10 cellular contexts compared by ENCODE assay signal in genomic region chr20:21522479-21523397, GRCh38. TPM values are rescaled to one million over a fixed set of nuclear protein-coding genes. Genes with fewer than 3 reads are reported as not detected.
A peak's percentile ranks its signal among the peaks of the same experiment; 100 is the strongest.
DNase-seq lines count a peak whose midpoint lies in the region; ATAC-seq and TF ChIP-seq lines count a peak whose summit lies in the region.
"Had no signal": no experiment of that assay in that cellular context is flagged by ENCODE, and none has a peak within 500 bp of the region (broad histone marks: within the 10 kb centered on the region; RNA-seq: fewer than 3 reads in every experiment).

No MANE protein-coding gene starts in this region.

- no peaks in the 10 kb centered on the region for H3K9me3 Mint-ChIP-seq in stimulated activated naive CD8-positive, alpha-beta T cell treated with anti-CD3 and anti-CD28 coated beads, Interleukin-15, Interleukin-2, amounts not matched to agents 100 ng/mL and 50 ng/mL, for 24 hours
- H3K9me3 Mint-ChIP-seq in stimulated activated naive CD8-positive, alpha-beta T cell treated with anti-CD3 and anti-CD28 coated beads, Interleukin-15, amount 100 ng/mL, for 72 hours, result no peaks in the 10 kb centered on the region
- H3K9me3 Mint-ChIP-seq in activated naive CD8-positive, alpha-beta T cell (ENCODE audit: low read depth), result no peaks in the 10 kb centered on the region

- no peak overlapping the region for H3K9ac ChIP-seq in liver (ENCODE audit: low read depth in 1 of 2, low read length in 2 of 2)

- H3K9me3 ChIP-seq in liver (ENCODE audit: control insufficient read depth in 4 of 4, low read length in 3 of 4), result no peaks in the 10 kb centered on the region

- H3K36me3 ChIP-seq in liver (ENCODE audit: control insufficient read depth in 4 of 4, insufficient read depth in 3 of 4, low read depth in 1 of 4, low read length in 3 of 4), result no peaks in the 10 kb centered on the region

- no peak overlapping the region for H3K27ac ChIP-seq in liver (ENCODE audit: low read depth in 1 of 2, low read length in 2 of 2)

- no peaks in the 10 kb centered on the region for H3K36me3 Mint-ChIP-seq in stimulated activated naive CD8-positive, alpha-beta T cell treated with anti-CD3 and anti-CD28 coated beads, Interleukin-15, Interleukin-2, amounts not matched to agents 100 ng/mL and 50 ng/mL, for 24 hours (ENCODE audit: low read depth)
- H3K36me3 Mint-ChIP-seq in activated naive CD8-positive, alpha-beta T cell, result no peaks in the 10 kb centered on the region

- no peak for DNase-seq in stimulated activated naive CD8-positive, alpha-beta T cell treated with anti-CD3 and anti-CD28 coated beads, Interleukin-15, amount 100 ng/mL, for 72 hours
- DNase-seq in kidney glomerular epithelial cell (lab: John Stamatoyannopoulos, UW), result no peak
- no peak for DNase-seq in dedifferentiated amniotic fluid mesenchymal stem cell (ENCODE audit: extremely low spot score)
- DNase-seq: Kasumi-1 had no signal

- no peak for ATAC-seq in stimulated activated naive CD8-positive, alpha-beta T cell treated with anti-CD3 and anti-CD28 coated beads, Interleukin-15, amount 100 ng/mL, for 72 hours
- ATAC-seq in HG03354 (IDR thresholded peaks at IDR 0.05; ENCODE audit: poor library complexity, severe bottlenecking, unreplicated experiment), result no peak
- ATAC-seq in esophagus mucosa, result no peak

- TF ChIP-seq RAD21 in liver (IDR thresholded peaks at IDR 0.05), result no peak

- peaks cover 15% of the 10 kb centered on the region for H3K4me1 Mint-ChIP-seq in stimulated activated naive CD8-positive, alpha-beta T cell treated with anti-CD3 and anti-CD28 coated beads, Interleukin-15, Interleukin-2, amounts not matched to agents 100 ng/mL and 50 ng/mL, for 24 hours (ENCODE audit: low read depth)
- peaks cover 43% of the 10 kb centered on the region for H3K4me1 Mint-ChIP-seq in stimulated activated naive CD8-positive, alpha-beta T cell treated with anti-CD3 and anti-CD28 coated beads, Interleukin-15, amount 100 ng/mL, for 72 hours
- peaks cover 24% of the 10 kb centered on the region for H3K4me1 Mint-ChIP-seq in activated naive CD8-positive, alpha-beta T cell (ENCODE audit: low read depth)

- WGBS in liver, result 3% methylated on average over 91 of the region's 91 CpGs

- peak overlapping the region; percentile 64 for H3K27ac Mint-ChIP-seq in stimulated activated naive CD8-positive, alpha-beta T cell treated with anti-CD3 and anti-CD28 coated beads, Interleukin-15, Interleukin-2, amounts not matched to agents 100 ng/mL and 50 ng/mL, for 24 hours
- H3K27ac Mint-ChIP-seq in stimulated activated naive CD8-positive, alpha-beta T cell treated with anti-CD3 and anti-CD28 coated beads, Interleukin-15, amount 100 ng/mL, for 72 hours, result peak overlapping the region in 1 of 2 donors; percentile 89
- no peak overlapping the region for H3K27ac Mint-ChIP-seq in activated naive CD8-positive, alpha-beta T cell

- peak overlapping the region in 2 of 3 donors; percentile 17 to 48 for H3K4me3 ChIP-seq in liver (ENCODE audit: low read depth in 1 of 3, low read length in 3 of 3)

- peaks cover 7 to 26% (median 17%) of the 10 kb centered on the region in 4 donors for H3K27me3 ChIP-seq in liver (ENCODE audit: control insufficient read depth in 4 of 4, insufficient read depth in 4 of 4, low read length in 3 of 4)

- H3K4me3 Mint-ChIP-seq in stimulated activated naive CD8-positive, alpha-beta T cell treated with anti-CD3 and anti-CD28 coated beads, Interleukin-15, Interleukin-2, amounts not matched to agents 100 ng/mL and 50 ng/mL, for 24 hours, result peak overlapping the region; percentile 27
- peak overlapping the region in 1 of 2 donors; percentile 54 for H3K4me3 Mint-ChIP-seq in stimulated activated naive CD8-positive, alpha-beta T cell treated with anti-CD3 and anti-CD28 coated beads, Interleukin-15, amount 100 ng/mL, for 72 hours
- peak overlapping the region; percentile 63 for H3K4me3 Mint-ChIP-seq in activated naive CD8-positive, alpha-beta T cell

- peaks cover 6 to 30% (median 22%) of the 10 kb centered on the region in 4 donors for H3K4me1 ChIP-seq in liver (ENCODE audit: control insufficient read depth in 4 of 4, insufficient read depth in 4 of 4, low read length in 3 of 4)

- peaks cover 88% of the 10 kb centered on the region for H3K27me3 Mint-ChIP-seq in stimulated activated naive CD8-positive, alpha-beta T cell treated with anti-CD3 and anti-CD28 coated beads, Interleukin-15, Interleukin-2, amounts not matched to agents 100 ng/mL and 50 ng/mL, for 24 hours
- peaks cover 94% of the 10 kb centered on the region for H3K27me3 Mint-ChIP-seq in stimulated activated naive CD8-positive, alpha-beta T cell treated with anti-CD3 and anti-CD28 coated beads, Interleukin-15, amount 100 ng/mL, for 72 hours
- H3K27me3 Mint-ChIP-seq in activated naive CD8-positive, alpha-beta T cell, result peaks cover 63% of the 10 kb centered on the region

- no peak for TF ChIP-seq CTCF in liver (IDR thresholded peaks at IDR 0.05; ENCODE audit: low read depth, low read length, missing input control)

TF ChIP-seq in liver, 16 proteins besides CTCF, POLR2A, EP300 and RAD21:
- TF ChIP-seq ATF3 (IDR thresholded peaks at IDR 0.05) (no peak), MAX (IDR thresholded peaks at IDR 0.05) (no peak), GABPA (IDR thresholded peaks at IDR 0.05 in 1 of 2, conservative IDR thresholded peaks at IDR 0.05 in 1 of 2) (no peak), NR2F2 (IDR thresholded peaks at IDR 0.05) (no peak), JUND (IDR thresholded peaks at IDR 0.05) (no peak), FOXA2 (IDR thresholded peaks at IDR 0.05) (no peak), HNF4A (conservative IDR thresholded peaks at IDR 0.05) (no peak), EGR1 (IDR thresholded peaks at IDR 0.05; ENCODE audit: low read depth in 2 of 2) (no peak), RXRA (IDR thresholded peaks at IDR 0.05) (no peak), SP1 (IDR thresholded peaks at IDR 0.05) (no peak), YY1 (IDR thresholded peaks at IDR 0.05) (no peak), REST (IDR thresholded peaks at IDR 0.05) (no peak), HNF4G (IDR thresholded peaks at IDR 0.05) (no peak), TAF1 (conservative IDR thresholded peaks at IDR 0.05) (no peak), ZBTB33 (IDR thresholded peaks at IDR 0.05) (no peak), FOXA1 (IDR thresholded peaks at IDR 0.05) (no peak)

RNA-seq across cellular contexts. Expression of gene NKX2-2, which starts 8.9 kb away (rescaled TPM):
- total RNA-seq in liver (not detected), esophagus mucosa (not detected)
- not detected for polyA plus RNA-seq in liver
- total RNA-seq: mucosa of gallbladder had no signal
